Comparison of ENCODE assay signal across 9 cellular contexts in the genomic region with DNA sequence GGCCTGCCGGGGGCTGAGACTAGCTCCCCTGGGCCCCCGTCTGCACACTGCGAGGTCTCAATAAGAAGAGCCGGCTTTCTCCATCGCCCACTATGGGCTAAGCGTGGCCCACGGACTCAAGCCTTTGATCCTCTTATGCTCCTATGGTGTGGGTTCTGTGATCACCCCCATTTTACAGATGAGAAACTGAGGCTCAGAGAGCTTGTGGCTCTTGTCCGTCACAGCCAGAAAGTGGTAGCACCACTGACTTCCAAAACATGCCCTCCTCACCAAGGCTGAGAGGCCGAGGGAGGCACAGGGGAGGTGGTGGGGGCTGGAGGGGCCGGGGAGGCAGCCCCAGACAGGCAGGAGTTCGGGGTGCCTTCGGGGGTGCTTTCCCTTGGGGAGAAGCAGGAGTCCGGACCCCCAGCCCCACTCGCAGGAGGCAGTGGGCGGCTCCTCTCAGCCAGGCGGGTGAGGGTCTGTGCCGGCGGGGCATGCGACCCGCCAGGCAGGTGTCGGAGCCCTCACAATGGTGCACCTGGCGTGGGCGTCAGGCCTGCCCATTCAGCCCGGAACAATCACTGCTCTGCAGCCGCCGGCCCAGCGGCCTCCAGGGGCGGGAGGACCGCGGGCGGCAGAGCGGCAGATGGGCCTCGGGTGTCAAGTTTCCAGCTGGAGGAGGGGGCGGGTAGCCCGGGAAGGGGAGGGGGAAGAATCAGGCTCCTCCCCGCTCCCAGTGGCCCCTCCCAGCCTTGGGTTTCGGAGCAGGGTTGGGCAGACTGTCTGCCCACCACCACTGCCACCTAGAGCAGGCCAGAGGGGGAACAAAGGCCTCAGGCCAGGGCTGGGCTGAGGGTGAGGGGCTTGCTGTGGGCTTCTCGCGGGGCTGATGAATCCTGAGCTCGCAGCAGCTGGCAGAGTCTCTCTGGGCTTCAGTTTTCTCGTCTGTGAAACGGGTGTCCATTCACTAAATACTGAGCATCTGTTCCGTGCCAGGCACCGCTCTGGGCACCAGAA. TPM values are rescaled to one million over a fixed set of nuclear protein-coding genes. Genes with fewer than 3 reads are reported as not detected.
DNase-seq lines count a peak whose midpoint lies in the region; TF ChIP-seq lines count a peak whose summit lies in the region.
"Had no signal": no experiment of that assay in that cellular context is flagged by ENCODE, and none has a peak within 500 bp of the region (broad histone marks: within the 10 kb centered on the region; RNA-seq: fewer than 3 reads in every experiment).

No MANE protein-coding gene starts in this region.

- WGBS in endodermal cell (ENCODE audit: insufficient coverage in 1 of 2, insufficient read length in 1 of 2), 2 experiments: 20 to 22% methylated on average over 23 to 44 of the region's 44 CpGs
- WGBS in suprapubic skin: 51% methylated on average over 7 of the region's 44 CpGs

- no peak for TF ChIP-seq EP300 in suprapubic skin (IDR thresholded peaks at IDR 0.05)

- H3K4me1 ChIP-seq in endodermal cell (ENCODE audit: control insufficient read depth, insufficient read depth, low read length) (no peaks in the 10 kb centered on the region), suprapubic skin (peaks cover 23% of the 10 kb centered on the region)
- H3K4me1 ChIP-seq: SJSA1 had no signal

- H3K36me3 ChIP-seq in endodermal cell (ENCODE audit: control insufficient read depth, insufficient read depth, low read length) (no peaks in the 10 kb centered on the region), suprapubic skin (no peaks in the 10 kb centered on the region)
- H3K36me3 ChIP-seq: SJSA1 had no signal

- DNase-seq in activated CD4-positive, alpha-beta memory T cell treated with anti-CD3 and anti-CD28 coated beads for 36 hours: peak; percentile 23
- no peak for DNase-seq in activated CD4-positive, alpha-beta memory T cell treated with anti-CD3 and anti-CD28 coated beads, Interleukin-2, amount 10 ng/mL, durations not matched to agents 7 days and 5 days
- DNase-seq in NCI-H510A (lab: John Stamatoyannopoulos, UW): peak; percentile 99
- DNase-seq in endodermal cell: peak; percentile 98
- DNase-seq in renal cortical epithelial cell (ENCODE audit: low read depth): peak; percentile 5
- no peak for DNase-seq in suprapubic skin (ENCODE audit: low spot score in 2 of 2)
- no peak for DNase-seq in cerebellum (ENCODE audit: low spot score)
- no peak for DNase-seq in activated effector memory CD4-positive, alpha-beta T cell treated with Interleukin-2 at 50 U/mL for 16 hours

- intact Hi-C loops in activated CD4-positive, alpha-beta memory T cell treated with anti-CD3 and anti-CD28 coated beads for 36 hours (cut with micrococcal nuclease): no loop called here

- no peak for TF ChIP-seq POLR2A in suprapubic skin (IDR thresholded peaks at IDR 0.05)

- no peak overlapping the region for H3K27ac Mint-ChIP-seq in activated CD4-positive, alpha-beta memory T cell treated with anti-CD3 and anti-CD28 coated beads for 36 hours
- H3K27ac Mint-ChIP-seq in activated CD4-positive, alpha-beta memory T cell treated with anti-CD3 and anti-CD28 coated beads, Interleukin-2, amount 10 ng/mL, durations not matched to agents 7 days and 5 days: no peak overlapping the region
- no peak overlapping the region for H3K27ac Mint-ChIP-seq in endodermal cell

- H3K4me3 ChIP-seq in endodermal cell (ENCODE audit: low read length) (no peak overlapping the region), suprapubic skin (no peak overlapping the region)
- H3K4me3 ChIP-seq: SJSA1 had no signal

- H3K9me3 Mint-ChIP-seq in activated CD4-positive, alpha-beta memory T cell treated with anti-CD3 and anti-CD28 coated beads for 36 hours: no peaks in the 10 kb centered on the region
- H3K9me3 Mint-ChIP-seq in activated CD4-positive, alpha-beta memory T cell treated with anti-CD3 and anti-CD28 coated beads, Interleukin-2, amount 10 ng/mL, durations not matched to agents 7 days and 5 days: no peaks in the 10 kb centered on the region
- H3K9me3 Mint-ChIP-seq in endodermal cell: no peaks in the 10 kb centered on the region

- no peaks in the 10 kb centered on the region for H3K36me3 Mint-ChIP-seq in activated CD4-positive, alpha-beta memory T cell treated with anti-CD3 and anti-CD28 coated beads for 36 hours
- H3K36me3 Mint-ChIP-seq in activated CD4-positive, alpha-beta memory T cell treated with anti-CD3 and anti-CD28 coated beads, Interleukin-2, amount 10 ng/mL, durations not matched to agents 7 days and 5 days (ENCODE audit: low read depth): no peaks in the 10 kb centered on the region
- H3K36me3 Mint-ChIP-seq in endodermal cell (ENCODE audit: low read depth): no peaks in the 10 kb centered on the region

- POLR2A ChIA-PET in activated CD4-positive, alpha-beta memory T cell treated with anti-CD3 and anti-CD28 coated beads for 36 hours (lab: Charles Lee): no interaction called here
- POLR2A ChIA-PET in activated CD4-positive, alpha-beta memory T cell treated with anti-CD3 and anti-CD28 coated beads, Interleukin-2, amount 10 ng/mL, durations not matched to agents 7 days and 5 days (lab: Charles Lee): no interaction called here

- no peaks in the 10 kb centered on the region for H3K27me3 ChIP-seq in endodermal cell (ENCODE audit: control insufficient read depth, insufficient read depth, low read length, poor library complexity, severe bottlenecking)
- H3K27me3 ChIP-seq in suprapubic skin: peaks cover 42% of the 10 kb centered on the region

- CTCF ChIA-PET in activated CD4-positive, alpha-beta memory T cell treated with anti-CD3 and anti-CD28 coated beads for 36 hours (lab: Charles Lee): no interaction called here
- CTCF ChIA-PET in activated CD4-positive, alpha-beta memory T cell treated with anti-CD3 and anti-CD28 coated beads, Interleukin-2, amount 10 ng/mL, durations not matched to agents 7 days and 5 days (lab: Charles Lee): interaction anchor here (1.0 kb wide), 1 partner anchor 202 kb away, joined by 3 read pairs; no protein-coding TSS in a partner anchor

- peaks cover 29% of the 10 kb centered on the region for H3K27me3 Mint-ChIP-seq in activated CD4-positive, alpha-beta memory T cell treated with anti-CD3 and anti-CD28 coated beads for 36 hours
- peaks cover 33% of the 10 kb centered on the region for H3K27me3 Mint-ChIP-seq in activated CD4-positive, alpha-beta memory T cell treated with anti-CD3 and anti-CD28 coated beads, Interleukin-2, amount 10 ng/mL, durations not matched to agents 7 days and 5 days
- peaks cover 11% of the 10 kb centered on the region for H3K27me3 Mint-ChIP-seq in endodermal cell (ENCODE audit: insufficient read depth)

- H3K9ac ChIP-seq in endodermal cell (ENCODE audit: extremely low read depth, low read length, poor library complexity, severe bottlenecking): no peak overlapping the region

- no peak overlapping the region for H3K4me3 Mint-ChIP-seq in activated CD4-positive, alpha-beta memory T cell treated with anti-CD3 and anti-CD28 coated beads for 36 hours
- no peak overlapping the region for H3K4me3 Mint-ChIP-seq in activated CD4-positive, alpha-beta memory T cell treated with anti-CD3 and anti-CD28 coated beads, Interleukin-2, amount 10 ng/mL, durations not matched to agents 7 days and 5 days
- H3K4me3 Mint-ChIP-seq in endodermal cell: peak overlapping the region; percentile 20

- H3K9me3 ChIP-seq in endodermal cell (ENCODE audit: control insufficient read depth, low read length) (no peaks in the 10 kb centered on the region), suprapubic skin (no peaks in the 10 kb centered on the region)
- H3K9me3 ChIP-seq: SJSA1 had no signal

- peak; percentile 56 for TF ChIP-seq CTCF in endodermal cell (conservative IDR thresholded peaks at IDR 0.05)
- no peak for TF ChIP-seq CTCF in suprapubic skin (IDR thresholded peaks at IDR 0.05)

- H3K4me1 Mint-ChIP-seq in activated CD4-positive, alpha-beta memory T cell treated with anti-CD3 and anti-CD28 coated beads for 36 hours (ENCODE audit: low read depth): peaks cover 2% of the 10 kb centered on the region
- H3K4me1 Mint-ChIP-seq in activated CD4-positive, alpha-beta memory T cell treated with anti-CD3 and anti-CD28 coated beads, Interleukin-2, amount 10 ng/mL, durations not matched to agents 7 days and 5 days: peaks cover 9% of the 10 kb centered on the region
- H3K4me1 Mint-ChIP-seq in endodermal cell: no peaks in the 10 kb centered on the region

- H3K27ac ChIP-seq in endodermal cell (ENCODE audit: low read depth, low read length): peak overlapping the region; percentile 61
- H3K27ac ChIP-seq in suprapubic skin: no peak overlapping the region
- H3K27ac ChIP-seq: SJSA1 had no signal

RNA-seq across cellular contexts. Expression of gene CASZ1, which starts 39.3 kb away (rescaled TPM):
- total RNA-seq in activated CD4-positive, alpha-beta memory T cell treated with anti-CD3 and anti-CD28 coated beads for 36 hours: 1 to 10 TPM; 5.5 to 6.3 TPM
- total RNA-seq in activated CD4-positive, alpha-beta memory T cell treated with anti-CD3 and anti-CD28 coated beads, Interleukin-2, amount 10 ng/mL, durations not matched to agents 7 days and 5 days: 1 to 10 TPM; 8.1 to 9.0 TPM
- total RNA-seq in endodermal cell: 1 to 10 TPM; 3.5 to 5.9 TPM
- 38.8 TPM for polyA plus RNA-seq in endodermal cell (2013, experiment 1 of 2)
- 32.1 TPM for polyA plus RNA-seq in endodermal cell (2013, experiment 2 of 2)
- 7.8 and 8.9 TPM in 2 replicates for total RNA-seq in renal cortical epithelial cell
- total RNA-seq in suprapubic skin: 100 to 1,000 TPM; 106 to 229 (median 160) TPM
- 1.7 TPM for total RNA-seq in cerebellum

Comparison
In these comparisons a context has a peak if more than half of its experiments do, and no peak if none do; other contexts are left out.
1. DNase-seq: peak in activated CD4-positive, alpha-beta memory T cell treated with anti-CD3 and anti-CD28 coated beads for 36 hours (single experiment), NCI-H510A (single experiment), endodermal cell (single experiment) and renal cortical epithelial cell (single experiment); none in activated CD4-positive, alpha-beta memory T cell treated with anti-CD3 and anti-CD28 coated beads, Interleukin-2, amount 10 ng/mL, durations not matched to agents 7 days and 5 days (single experiment), suprapubic skin (0 of 2), cerebellum (single experiment) and activated effector memory CD4-positive, alpha-beta T cell treated with Interleukin-2 at 50 U/mL for 16 hours (single experiment).
2. RNA of gene CASZ1, which starts 39.3 kb away (total RNA-seq): 106 to 229 TPM in suprapubic skin; 8.1 to 9.0 TPM in activated CD4-positive, alpha-beta memory T cell treated with anti-CD3 and anti-CD28 coated beads, Interleukin-2, amount 10 ng/mL, durations not matched to agents 7 days and 5 days, 7.8 to 8.9 TPM in renal cortical epithelial cell, 5.5 to 6.3 TPM in activated CD4-positive, alpha-beta memory T cell treated with anti-CD3 and anti-CD28 coated beads for 36 hours, 3.5 to 5.9 TPM in endodermal cell and 1.7 TPM in cerebellum (single experiment); every median in the first group is over 10 times any median in the second.